25 cellular contexts compared by ENCODE assay signal in genomic region chr22:23816552-23816976, GRCh38. TPM values are rescaled to one million over a fixed set of nuclear protein-coding genes. Genes with fewer than 3 reads are reported as not detected.
DNase-seq lines count a peak whose midpoint lies in the region; ATAC-seq, FAIRE-seq and TF ChIP-seq lines count a peak whose summit lies in the region.
"Had no signal": no experiment of that assay in that cellular context is flagged by ENCODE, and none has a peak within 500 bp of the region (broad histone marks: within the 10 kb centered on the region; RNA-seq: fewer than 3 reads in every experiment).

No MANE protein-coding gene starts in this region.

- no peaks in the 10 kb centered on the region for H3K79me2 ChIP-seq in HepG2 (ENCODE audit: insufficient read depth, low read length)

- H3K14ac ChIP-seq in neuronal stem cell (ENCODE audit: low read length): no peak overlapping the region

- H4K20me1 ChIP-seq in HepG2 (ENCODE audit: insufficient read depth, low read length): no peaks in the 10 kb centered on the region

- H3K36me3 ChIP-seq in right lobe of liver: peaks cover 0 to 27% (median 13%) of the 10 kb centered on the region in 4 donors
- H3K36me3 ChIP-seq in HepG2 (replicated peaks in 1 of 2; ENCODE audit: control insufficient read depth in 1 of 2, insufficient read depth in 2 of 2, low read length in 2 of 2): peaks cover 22 to 44% of the 10 kb centered on the region in 2 experiments
- peaks cover 0 to 93% (median 74%) of the 10 kb centered on the region in 9 donors for H3K36me3 ChIP-seq in heart left ventricle
- H3K36me3 ChIP-seq in neuronal stem cell (replicated peaks in 1 of 2; ENCODE audit: control insufficient read depth in 2 of 2, insufficient read depth in 2 of 2, low read length in 2 of 2): peaks cover 29 to 97% of the 10 kb centered on the region in 2 donors

- no peaks in the 10 kb centered on the region for H3K27me3 ChIP-seq in right lobe of liver
- no peaks in the 10 kb centered on the region for H3K27me3 ChIP-seq in HepG2 (ENCODE audit: control insufficient read depth in 1 of 2, insufficient read depth in 2 of 2, low read length in 2 of 2)
- no peaks in the 10 kb centered on the region for H3K27me3 ChIP-seq in heart left ventricle
- H3K27me3 ChIP-seq in neuronal stem cell (ENCODE audit: control insufficient read depth in 3 of 3, insufficient read depth in 3 of 3, low read depth in 1 of 3, low read length in 3 of 3): no peaks in the 10 kb centered on the region
- H3K27me3 ChIP-seq: Peyer's patch, upper lobe of right lung had no signal

- H3K18ac ChIP-seq in neuronal stem cell (ENCODE audit: low read length): no peak overlapping the region

- H2AK5ac ChIP-seq in neuronal stem cell (ENCODE audit: low read depth, low read length): no peak overlapping the region

- ATAC-seq in right lobe of liver (peak in 1 of 4 donors; percentile 16), HepG2 (no peak; the same call in 2 of the 3 replicates), heart left ventricle (peak; percentile 6 to 61 (median 35)), HG03095 (IDR thresholded peaks at IDR 0.05; ENCODE audit: unreplicated experiment) (no peak), GM19351 (IDR thresholded peaks at IDR 0.05; ENCODE audit: unreplicated experiment) (no peak)
- ATAC-seq: A549; activated T-helper 17 cell treated with anti-CD3 and anti-CD28 coated beads, Interleukin-2, amount 50 U/mL, for 72 hours; CD8-positive, alpha-beta T cell; upper lobe of right lung had no signal

- TF ChIP-seq RAD21 in HepG2 (CRISPR knock-in tag; IDR thresholded peaks at IDR 0.05): no peak

- no peak overlapping the region for H3K4ac ChIP-seq in neuronal stem cell (ENCODE audit: low read length)

- no TSS peak for BruUV-seq in HepG2 (replicated peaks; lab: Mats Ljungman, UMichigan)

- no peak overlapping the region for H2BK5ac ChIP-seq in neuronal stem cell (ENCODE audit: low read length)

- H3K27ac ChIP-seq in right lobe of liver (no peak overlapping the region), HepG2 (ENCODE audit: extremely low read length, insufficient read depth, low read length) (no peak overlapping the region), heart left ventricle (peak overlapping the region in 11 of 12 donors; percentile 54 to 93 (median 79)), neuronal stem cell (replicated peaks; ENCODE audit: low read length) (no peak overlapping the region)
- H3K27ac ChIP-seq: A549, GM23248, Peyer's patch, upper lobe of right lung had no signal

- no peak for FAIRE-seq in HepG2 (lab: Jason Lieb, UNC)
- FAIRE-seq: A549, colon, keratinocyte had no signal

- TF ChIP-seq CTCF in right lobe of liver (IDR thresholded peaks at IDR 0.05) (no peak), HepG2 (CRISPR knock-in tag; IDR thresholded peaks at IDR 0.05) (no peak), heart left ventricle (IDR thresholded peaks at IDR 0.05) (no peak)

- TF ChIP-seq EP300 in HepG2 (IDR thresholded peaks at IDR 0.05; ENCODE audit: low read depth in 2 of 2, low read length in 2 of 2): no peak
- no peak for TF ChIP-seq EP300 in HepG2 (CRISPR knock-in tag; IDR thresholded peaks at IDR 0.05; ENCODE audit: borderline replicate concordance)

- in situ Hi-C loops in HepG2 (cut with HindIII; ENCODE audit: extremely low pct_ligation_motif_present, low pct_unique_long_range_greater_than_20kb): no loop called here

- no peak overlapping the region for H2BK15ac ChIP-seq in neuronal stem cell (ENCODE audit: low read length)

- CTCF ChIA-PET in HepG2 (lab: Yijun Ruan, JAX; ENCODE audit: low intra/inter-chr PET ratio, low total read pairs): no interaction called here

- no peaks in the 10 kb centered on the region for H3K9me3 ChIP-seq in right lobe of liver
- H3K9me3 ChIP-seq in HepG2 (ENCODE audit: low read length): no peaks in the 10 kb centered on the region
- no peaks in the 10 kb centered on the region for H3K9me3 ChIP-seq in heart left ventricle
- H3K9me3 ChIP-seq in neuronal stem cell (replicated peaks in 1 of 2; ENCODE audit: control insufficient read depth in 2 of 2, insufficient read depth in 1 of 2, low read depth in 1 of 2, low read length in 2 of 2): no peaks in the 10 kb centered on the region
- H3K9me3 ChIP-seq: A549, Peyer's patch, upper lobe of right lung had no signal

- WGBS in right lobe of liver (ENCODE audit: insufficient coverage, low coverage, low lambda C conversion rate, missing lambda C conversion rate): 83% methylated on average over 1 of the region's 11 CpGs
- 95% methylated on average over 8 of the region's 11 CpGs for WGBS in HepG2 (ENCODE audit: low lambda C conversion rate)
- whole genome bisulfite sequencing in heart left ventricle, 4 donors: 74 to 89% (median 83%) methylated on average over 4 to 11 of the region's 11 CpGs
- no CpG with 5 or more reads among the region's 11 CpGs for WGBS in neuronal stem cell (ENCODE audit: extremely low coverage in 2 of 2, insufficient read length in 2 of 2, insufficient replicate concordance in 1 of 2), 2 donors

- H3K4me3 ChIP-seq in right lobe of liver (no peak overlapping the region), HepG2 (replicated peaks in 1 of 3; ENCODE audit: insufficient read depth in 1 of 3, low read depth in 2 of 3, low read length in 3 of 3) (no peak overlapping the region), heart left ventricle (no peak overlapping the region), neuronal stem cell (ENCODE audit: low read length in 2 of 2) (no peak overlapping the region)
- H3K4me3 ChIP-seq: A549, GM23248, Peyer's patch, upper lobe of right lung had no signal

- DNase-seq in right lobe of liver (peak in 2 of 3 donors; percentile 30 to 39), HepG2 (ENCODE audit: low spot score) (no peak), heart left ventricle (peak in 1 of 5 donors; percentile 61), neuronal stem cell (ENCODE audit: low spot score) (no peak), NK-92 (lab: John Stamatoyannopoulos, UW; ENCODE audit: unreplicated experiment) (no peak), NCI-H1436 treated with DMSO at 0.1 percent for 48 hours (lab: John Stamatoyannopoulos, UW) (no peak)
- DNase-seq: activated CD4-positive, alpha-beta T cell treated with anti-CD3 and anti-CD28 coated beads for 48 hours; activated naive CD4-positive, alpha-beta T cell treated with anti-CD3 and anti-CD28 coated beads, Interleukin-2, amount 10 ng/mL, durations not matched to agents 7 days and 5 days; amniotic stem cell; CD8-positive, alpha-beta T cell; effector CD4-positive, alpha-beta T cell; Kasumi-1; NCI-H1417 treated with DMSO at 0.1 percent for 48 hours; Peyer's patch; SIG-M5; stimulated activated CD4-positive, alpha-beta T cell treated with anti-CD3 and anti-CD28 coated beads, Interleukin-2, amount 100 ng/mL, for 48 hours; T1000; upper lobe of right lung had no signal

- H3K9ac ChIP-seq in HepG2 (ENCODE audit: insufficient read depth, low read depth, low read length) (no peak overlapping the region), neuronal stem cell (ENCODE audit: low read depth, low read length, poor library complexity) (peak overlapping the region; percentile 54)
- H3K9ac ChIP-seq: GM23248 had no signal

- H3K23ac ChIP-seq in neuronal stem cell (ENCODE audit: low read depth, low read length, poor library complexity): no peak overlapping the region

- H4K91ac ChIP-seq in neuronal stem cell (ENCODE audit: low read depth, low read length, poor library complexity): no peak overlapping the region

- H2BK120ac ChIP-seq in neuronal stem cell (ENCODE audit: low read depth, low read length): no peak overlapping the region

- H4K8ac ChIP-seq in neuronal stem cell (ENCODE audit: low read depth, low read length): no peak overlapping the region

- H3K4me2 ChIP-seq in HepG2 (ENCODE audit: low read depth, low read length) (no peak overlapping the region), neuronal stem cell (ENCODE audit: insufficient read depth, low read length, poor library complexity, severe bottlenecking) (no peak overlapping the region)
- H3K4me2 ChIP-seq: A549 had no signal

- H2AFZ ChIP-seq in HepG2 (ENCODE audit: low read length) (no peak overlapping the region), neuronal stem cell (ENCODE audit: low read length) (no peak overlapping the region)
- H2AFZ ChIP-seq: GM23248 had no signal

- POLR2A ChIA-PET in HepG2 (lab: Yijun Ruan, JAX): no interaction called here

- intact Hi-C loops in right lobe of liver (cut with DNase I): no loop called here
- intact Hi-C loops in HepG2 (cut with micrococcal nuclease; ENCODE audit: unreplicated experiment): no loop called here
- intact Hi-C loops in heart left ventricle (cut with DNase I): no loop called here

- no peak overlapping the region for H2BK12ac ChIP-seq in neuronal stem cell (ENCODE audit: low read length)

- no peaks in the 10 kb centered on the region for H3K79me1 ChIP-seq in neuronal stem cell (ENCODE audit: low read depth, low read length)

- no peaks in the 10 kb centered on the region for H3K4me1 ChIP-seq in right lobe of liver
- no peaks in the 10 kb centered on the region for H3K4me1 ChIP-seq in HepG2 (ENCODE audit: insufficient read depth, low read length)
- H3K4me1 ChIP-seq in heart left ventricle: peaks cover 0 to 26% (median 8%) of the 10 kb centered on the region in 12 donors
- H3K4me1 ChIP-seq in neuronal stem cell (ENCODE audit: control insufficient read depth in 2 of 2, insufficient read depth in 1 of 2, low read depth in 1 of 2, low read length in 2 of 2): no peaks in the 10 kb centered on the region
- H3K4me1 ChIP-seq: A549, upper lobe of right lung had no signal

- no peak for TF ChIP-seq POLR2A in right lobe of liver (IDR thresholded peaks at IDR 0.05)
- TF ChIP-seq POLR2A in HepG2 (IDR thresholded peaks at IDR 0.05; ENCODE audit: insufficient read depth in 1 of 2, low read depth in 2 of 2, low read length in 2 of 2): no peak
- no peak for TF ChIP-seq POLR2A in heart left ventricle (IDR thresholded peaks at IDR 0.05)

RNA-seq across cellular contexts. Expression of gene DERL3, which starts 22.2 kb away (rescaled TPM):
- total RNA-seq in right lobe of liver (1 to 10 TPM; 1.1 to 7.1 (median 4.1) TPM), HepG2 (2016; rRNA removed; fragmentation: Illumina TruSeq; extraction: Trizol) (not detected in 2 replicates), heart left ventricle (1 to 10 TPM in 7 of 9 donors, under 1 TPM in 2; 0.24 to 2.8 (median 1.7) TPM)
- total RNA-seq in HepG2 (2016; cell fraction: cytosol; rRNA removed; fragmentation: Illumina TruSeq; extraction: Trizol; ENCODE audit: low read depth): not detected in 2 replicates
- not detected in 2 replicates for total RNA-seq in HepG2 (2016; cell fraction: insoluble cytoplasmic fraction; rRNA removed; fragmentation: Illumina TruSeq; extraction: Trizol)
- total RNA-seq in HepG2 (2016; cell fraction: membrane; rRNA removed; fragmentation: Illumina TruSeq; extraction: Trizol): not detected in 2 replicates
- not detected in 2 replicates for total RNA-seq in HepG2 (2016; cell fraction: nucleus; rRNA removed; fragmentation: Illumina TruSeq; extraction: Trizol)
- polyA plus RNA-seq in HepG2 (2011; rRNA removed) (not detected in 2 replicates), heart left ventricle (10 to 100 TPM in 1 of 2 donors, 1 to 10 TPM in 1; 1.4 to 12.7 TPM)
- polyA plus RNA-seq in HepG2 (2011; cell fraction: cytosol; rRNA removed): not detected in 2 replicates
- polyA plus RNA-seq in HepG2 (2011; cell fraction: nucleus; rRNA removed): not detected in 2 replicates
- 0.07 TPM in 1 of 2 replicates, not detected in the other for polyA plus RNA-seq in HepG2 (2012)
- polyA plus RNA-seq in HepG2 (2016; cell fraction: cytosol; fragmentation: Illumina TruSeq; extraction: Trizol; ENCODE audit: low read depth): not detected in 2 replicates
- not detected in 2 replicates for polyA plus RNA-seq in HepG2 (2016; cell fraction: insoluble cytoplasmic fraction; fragmentation: Illumina TruSeq; extraction: Trizol; ENCODE audit: low read depth)
- polyA plus RNA-seq in HepG2 (2016; cell fraction: membrane; fragmentation: Illumina TruSeq; extraction: Trizol; ENCODE audit: low read depth): not detected in 2 replicates
- polyA plus RNA-seq in HepG2 (2016; cell fraction: nucleus; fragmentation: Illumina TruSeq; extraction: Trizol; ENCODE audit: insufficient read depth, low read depth): not detected in 2 replicates
- 1.4 TPM in 1 of 2 replicates, not detected in the other for polyA minus RNA-seq in HepG2 (2011; rRNA and poly(A)+ RNA removed; ENCODE audit: low replicate concordance)
- polyA minus RNA-seq in HepG2 (2011; cell fraction: cytosol; rRNA and poly(A)+ RNA removed): not detected in 2 replicates
- polyA minus RNA-seq in HepG2 (2011; cell fraction: nucleus; rRNA and poly(A)+ RNA removed): not detected in 2 replicates
- 4.2 TPM for polyA plus RNA-seq in neuronal stem cell (2013, experiment 1 of 2)
- 4.5 TPM for polyA plus RNA-seq in neuronal stem cell (2013, experiment 2 of 2)

RNA-seq across cellular contexts. Expression of gene SMARCB1, which starts 29.8 kb away (rescaled TPM):
- total RNA-seq in right lobe of liver: 10 to 100 TPM; 19.9 to 70.2 (median 25.3) TPM
- 74.0 and 75.8 TPM in 2 replicates for total RNA-seq in HepG2 (2016; rRNA removed; fragmentation: Illumina TruSeq; extraction: Trizol)
- total RNA-seq in HepG2 (2016; cell fraction: cytosol; rRNA removed; fragmentation: Illumina TruSeq; extraction: Trizol; ENCODE audit: low read depth): 49.5 and 56.5 TPM in 2 replicates
- total RNA-seq in HepG2 (2016; cell fraction: insoluble cytoplasmic fraction; rRNA removed; fragmentation: Illumina TruSeq; extraction: Trizol): 57.1 and 69.6 TPM in 2 replicates
- 60.2 and 66.9 TPM in 2 replicates for total RNA-seq in HepG2 (2016; cell fraction: membrane; rRNA removed; fragmentation: Illumina TruSeq; extraction: Trizol)
- 33.7 and 37.0 TPM in 2 replicates for total RNA-seq in HepG2 (2016; cell fraction: nucleus; rRNA removed; fragmentation: Illumina TruSeq; extraction: Trizol)
- polyA plus RNA-seq in HepG2 (2011; rRNA removed): 150 and 166 TPM in 2 replicates
- 110 and 129 TPM in 2 replicates for polyA plus RNA-seq in HepG2 (2011; cell fraction: cytosol; rRNA removed)
- polyA plus RNA-seq in HepG2 (2011; cell fraction: nucleus; rRNA removed): 88.0 and 96.6 TPM in 2 replicates
- polyA plus RNA-seq in HepG2 (2012): 99.4 and 113 TPM in 2 replicates
- 78.3 and 90.9 TPM in 2 replicates for polyA plus RNA-seq in HepG2 (2016; cell fraction: cytosol; fragmentation: Illumina TruSeq; extraction: Trizol; ENCODE audit: low read depth)
- 127 and 143 TPM in 2 replicates for polyA plus RNA-seq in HepG2 (2016; cell fraction: insoluble cytoplasmic fraction; fragmentation: Illumina TruSeq; extraction: Trizol; ENCODE audit: low read depth)
- 82.2 and 92.9 TPM in 2 replicates for polyA plus RNA-seq in HepG2 (2016; cell fraction: membrane; fragmentation: Illumina TruSeq; extraction: Trizol; ENCODE audit: low read depth)
- polyA plus RNA-seq in HepG2 (2016; cell fraction: nucleus; fragmentation: Illumina TruSeq; extraction: Trizol; ENCODE audit: insufficient read depth, low read depth): 92.2 and 94.0 TPM in 2 replicates
- 77.2 and 97.6 TPM in 2 replicates for polyA minus RNA-seq in HepG2 (2011; rRNA and poly(A)+ RNA removed; ENCODE audit: low replicate concordance)
- polyA minus RNA-seq in HepG2 (2011; cell fraction: cytosol; rRNA and poly(A)+ RNA removed): 35.3 and 48.0 TPM in 2 replicates
- 55.2 and 55.9 TPM in 2 replicates for polyA minus RNA-seq in HepG2 (2011; cell fraction: nucleus; rRNA and poly(A)+ RNA removed)
- 10 to 100 TPM; 32.8 to 54.2 (median 45.6) TPM for total RNA-seq in heart left ventricle
- polyA plus RNA-seq in heart left ventricle: 10 to 100 TPM; 30.2 to 75.3 TPM
- polyA plus RNA-seq in neuronal stem cell (2013, experiment 1 of 2): 118 TPM
- 112 TPM for polyA plus RNA-seq in neuronal stem cell (2013, experiment 2 of 2)

RNA-seq across cellular contexts. Expression of gene SLC2A11, which starts 41.1 kb away (rescaled TPM):
- total RNA-seq in right lobe of liver (1 to 10 TPM; 2.9 to 7.1 (median 5.0) TPM), HepG2 (2016; rRNA removed; fragmentation: Illumina TruSeq; extraction: Trizol) (8.9 and 15.2 TPM in 2 replicates), heart left ventricle (10 to 100 TPM; 13.0 to 31.2 (median 18.7) TPM)
- total RNA-seq in HepG2 (2016; cell fraction: cytosol; rRNA removed; fragmentation: Illumina TruSeq; extraction: Trizol; ENCODE audit: low read depth): 9.3 TPM in 2 replicates
- total RNA-seq in HepG2 (2016; cell fraction: insoluble cytoplasmic fraction; rRNA removed; fragmentation: Illumina TruSeq; extraction: Trizol): 9.3 and 15.6 TPM in 2 replicates
- total RNA-seq in HepG2 (2016; cell fraction: membrane; rRNA removed; fragmentation: Illumina TruSeq; extraction: Trizol): 18.3 and 19.5 TPM in 2 replicates
- 16.4 and 16.6 TPM in 2 replicates for total RNA-seq in HepG2 (2016; cell fraction: nucleus; rRNA removed; fragmentation: Illumina TruSeq; extraction: Trizol)
- polyA plus RNA-seq in HepG2 (2011; rRNA removed) (15.4 and 18.6 TPM in 2 replicates), heart left ventricle (10 to 100 TPM in 1 of 2 donors, 1 to 10 TPM in 1; 8.7 to 30.4 TPM)
- 16.1 and 19.7 TPM in 2 replicates for polyA plus RNA-seq in HepG2 (2011; cell fraction: cytosol; rRNA removed)
- polyA plus RNA-seq in HepG2 (2011; cell fraction: nucleus; rRNA removed): 28.4 and 31.3 TPM in 2 replicates
- polyA plus RNA-seq in HepG2 (2012): 11.1 and 17.5 TPM in 2 replicates
- polyA plus RNA-seq in HepG2 (2016; cell fraction: cytosol; fragmentation: Illumina TruSeq; extraction: Trizol; ENCODE audit: low read depth): 16.2 and 17.4 TPM in 2 replicates
- 8.6 and 11.3 TPM in 2 replicates for polyA plus RNA-seq in HepG2 (2016; cell fraction: insoluble cytoplasmic fraction; fragmentation: Illumina TruSeq; extraction: Trizol; ENCODE audit: low read depth)
- polyA plus RNA-seq in HepG2 (2016; cell fraction: membrane; fragmentation: Illumina TruSeq; extraction: Trizol; ENCODE audit: low read depth): 16.1 and 17.7 TPM in 2 replicates
- 31.8 and 34.3 TPM in 2 replicates for polyA plus RNA-seq in HepG2 (2016; cell fraction: nucleus; fragmentation: Illumina TruSeq; extraction: Trizol; ENCODE audit: insufficient read depth, low read depth)
- polyA minus RNA-seq in HepG2 (2011; rRNA and poly(A)+ RNA removed; ENCODE audit: low replicate concordance): 11.5 and 32.8 TPM in 2 replicates
- 4.7 and 5.8 TPM in 2 replicates for polyA minus RNA-seq in HepG2 (2011; cell fraction: cytosol; rRNA and poly(A)+ RNA removed)
- 21.2 and 32.8 TPM in 2 replicates for polyA minus RNA-seq in HepG2 (2011; cell fraction: nucleus; rRNA and poly(A)+ RNA removed)
- 11.4 TPM for polyA plus RNA-seq in neuronal stem cell (2013, experiment 1 of 2)
- 10.5 TPM for polyA plus RNA-seq in neuronal stem cell (2013, experiment 2 of 2)

RNA-seq across cellular contexts. Expression of gene MMP11, which starts 43.9 kb away (rescaled TPM):
- total RNA-seq in right lobe of liver: 1 to 10 TPM in 2 of 6 experiments, under 1 TPM in 4; 0.59 to 1.3 (median 0.90) TPM
- 2.7 and 8.9 TPM in 2 replicates for total RNA-seq in HepG2 (2016; rRNA removed; fragmentation: Illumina TruSeq; extraction: Trizol)
- total RNA-seq in HepG2 (2016; cell fraction: cytosol; rRNA removed; fragmentation: Illumina TruSeq; extraction: Trizol; ENCODE audit: low read depth): 1.8 and 2.5 TPM in 2 replicates
- total RNA-seq in HepG2 (2016; cell fraction: insoluble cytoplasmic fraction; rRNA removed; fragmentation: Illumina TruSeq; extraction: Trizol): 2.3 and 8.4 TPM in 2 replicates
- 2.3 and 2.5 TPM in 2 replicates for total RNA-seq in HepG2 (2016; cell fraction: membrane; rRNA removed; fragmentation: Illumina TruSeq; extraction: Trizol)
- total RNA-seq in HepG2 (2016; cell fraction: nucleus; rRNA removed; fragmentation: Illumina TruSeq; extraction: Trizol): 8.4 and 12.1 TPM in 2 replicates
- 28.6 and 88.6 TPM in 2 replicates for polyA plus RNA-seq in HepG2 (2011; rRNA removed)
- 28.4 and 53.0 TPM in 2 replicates for polyA plus RNA-seq in HepG2 (2011; cell fraction: cytosol; rRNA removed)
- 63.0 and 95.6 TPM in 2 replicates for polyA plus RNA-seq in HepG2 (2011; cell fraction: nucleus; rRNA removed)
- polyA plus RNA-seq in HepG2 (2012): 39.9 and 70.8 TPM in 2 replicates
- 0.88 and 0.92 TPM in 2 replicates for polyA plus RNA-seq in HepG2 (2016; cell fraction: cytosol; fragmentation: Illumina TruSeq; extraction: Trizol; ENCODE audit: low read depth)
- polyA plus RNA-seq in HepG2 (2016; cell fraction: insoluble cytoplasmic fraction; fragmentation: Illumina TruSeq; extraction: Trizol; ENCODE audit: low read depth): 3.0 and 3.5 TPM in 2 replicates
- polyA plus RNA-seq in HepG2 (2016; cell fraction: membrane; fragmentation: Illumina TruSeq; extraction: Trizol; ENCODE audit: low read depth): 1.7 TPM in 2 replicates
- polyA plus RNA-seq in HepG2 (2016; cell fraction: nucleus; fragmentation: Illumina TruSeq; extraction: Trizol; ENCODE audit: insufficient read depth, low read depth): 13.9 and 17.6 TPM in 2 replicates
- polyA minus RNA-seq in HepG2 (2011; rRNA and poly(A)+ RNA removed; ENCODE audit: low replicate concordance): 28.7 TPM in 1 of 2 replicates, not detected in the other
- 5.1 and 17.3 TPM in 2 replicates for polyA minus RNA-seq in HepG2 (2011; cell fraction: cytosol; rRNA and poly(A)+ RNA removed)
- 9.9 and 21.9 TPM in 2 replicates for polyA minus RNA-seq in HepG2 (2011; cell fraction: nucleus; rRNA and poly(A)+ RNA removed)
- 10 to 100 TPM in 5 of 9 donors, 1 to 10 TPM in 4; 5.2 to 17.0 (median 10.4) TPM for total RNA-seq in heart left ventricle
- 10 to 100 TPM in 1 of 2 donors, 1 to 10 TPM in 1; 6.2 to 10.5 TPM for polyA plus RNA-seq in heart left ventricle
- 6.5 TPM for polyA plus RNA-seq in neuronal stem cell (2013, experiment 1 of 2)
- polyA plus RNA-seq in neuronal stem cell (2013, experiment 2 of 2): 6.1 TPM

RNA-seq across cellular contexts. Expression of gene CHCHD10, which starts 48.8 kb away (rescaled TPM):
- total RNA-seq in right lobe of liver (100 to 1,000 TPM; 133 to 416 (median 252) TPM), HepG2 (2016; rRNA removed; fragmentation: Illumina TruSeq; extraction: Trizol) (59.1 and 62.8 TPM in 2 replicates), heart left ventricle (1,000 to 10,000 TPM in 3 of 9 donors, 100 to 1,000 TPM in 6; 374 to 1,458 (median 944) TPM)
- 34.5 and 34.6 TPM in 2 replicates for total RNA-seq in HepG2 (2016; cell fraction: cytosol; rRNA removed; fragmentation: Illumina TruSeq; extraction: Trizol; ENCODE audit: low read depth)
- 56.2 and 62.6 TPM in 2 replicates for total RNA-seq in HepG2 (2016; cell fraction: insoluble cytoplasmic fraction; rRNA removed; fragmentation: Illumina TruSeq; extraction: Trizol)
- total RNA-seq in HepG2 (2016; cell fraction: membrane; rRNA removed; fragmentation: Illumina TruSeq; extraction: Trizol): 61.2 and 64.2 TPM in 2 replicates
- total RNA-seq in HepG2 (2016; cell fraction: nucleus; rRNA removed; fragmentation: Illumina TruSeq; extraction: Trizol): 31.4 and 47.6 TPM in 2 replicates
- polyA plus RNA-seq in HepG2 (2011; rRNA removed) (37.0 and 60.2 TPM in 2 replicates), heart left ventricle (1,000 to 10,000 TPM in 1 of 2 donors, 100 to 1,000 TPM in 1; 393 to 2,069 TPM)
- 42.3 and 49.1 TPM in 2 replicates for polyA plus RNA-seq in HepG2 (2011; cell fraction: cytosol; rRNA removed)
- 45.9 and 96.4 TPM in 2 replicates for polyA plus RNA-seq in HepG2 (2011; cell fraction: nucleus; rRNA removed)
- 103 and 194 TPM in 2 replicates for polyA plus RNA-seq in HepG2 (2012)
- polyA plus RNA-seq in HepG2 (2016; cell fraction: cytosol; fragmentation: Illumina TruSeq; extraction: Trizol; ENCODE audit: low read depth): 73.1 and 74.3 TPM in 2 replicates
- 91.0 and 122 TPM in 2 replicates for polyA plus RNA-seq in HepG2 (2016; cell fraction: insoluble cytoplasmic fraction; fragmentation: Illumina TruSeq; extraction: Trizol; ENCODE audit: low read depth)
- polyA plus RNA-seq in HepG2 (2016; cell fraction: membrane; fragmentation: Illumina TruSeq; extraction: Trizol; ENCODE audit: low read depth): 101 and 107 TPM in 2 replicates
- polyA plus RNA-seq in HepG2 (2016; cell fraction: nucleus; fragmentation: Illumina TruSeq; extraction: Trizol; ENCODE audit: insufficient read depth, low read depth): 107 and 123 TPM in 2 replicates
- 99.0 and 111 TPM in 2 replicates for polyA minus RNA-seq in HepG2 (2011; rRNA and poly(A)+ RNA removed; ENCODE audit: low replicate concordance)
- polyA minus RNA-seq in HepG2 (2011; cell fraction: cytosol; rRNA and poly(A)+ RNA removed): 44.8 and 90.8 TPM in 2 replicates
- polyA minus RNA-seq in HepG2 (2011; cell fraction: nucleus; rRNA and poly(A)+ RNA removed): 4.2 and 14.9 TPM in 2 replicates
- 84.6 TPM for polyA plus RNA-seq in neuronal stem cell (2013, experiment 1 of 2)
- 88.1 TPM for polyA plus RNA-seq in neuronal stem cell (2013, experiment 2 of 2)

Comparison
In these comparisons a context has a peak if more than half of its experiments do, and no peak if none do; other contexts are left out.
1. DNase-seq: peak in right lobe of liver (2 of 3); none in HepG2 (single experiment), neuronal stem cell (single experiment), NK-92 (single experiment) and NCI-H1436 treated with DMSO at 0.1 percent for 48 hours (single experiment).
2. ATAC-seq: peak in heart left ventricle (4 of 4); none in HepG2 (single experiment), HG03095 (single experiment) and GM19351 (single experiment).
3. H3K27ac ChIP-seq: peak in heart left ventricle (11 of 12); none in right lobe of liver (0 of 3), HepG2 (single experiment) and neuronal stem cell (single experiment).